28 cellular contexts compared by ENCODE assay signal in the genomic region with DNA sequence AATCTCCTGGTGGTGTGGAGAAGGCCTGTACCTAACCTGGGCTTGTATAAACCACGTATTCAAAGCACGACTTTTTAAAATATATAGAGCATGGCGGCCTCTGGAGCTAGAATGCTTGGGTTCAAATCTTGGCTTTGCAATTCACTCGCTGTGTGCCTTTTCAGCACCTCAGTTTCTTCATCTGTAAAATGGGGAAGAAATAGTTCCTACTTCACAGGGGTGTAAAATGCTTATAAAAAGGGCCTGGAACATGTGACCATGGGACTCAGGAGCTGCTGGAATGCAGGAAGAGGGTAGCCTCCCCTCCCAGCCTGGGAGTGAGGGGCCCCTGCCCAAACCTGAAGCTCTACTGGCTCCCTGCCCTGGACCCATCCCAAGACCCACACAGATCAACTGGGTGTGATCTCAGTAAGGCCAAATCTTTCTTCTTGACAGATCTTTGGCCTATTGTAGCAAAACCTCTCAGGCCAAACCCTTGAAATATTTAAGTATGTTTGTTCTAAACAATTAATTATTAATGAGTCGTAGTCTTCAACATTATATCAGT.
A peak's percentile ranks its signal among the peaks of the same experiment; 100 is the strongest.
DNase-seq lines count a peak whose midpoint lies in the region; ATAC-seq, FAIRE-seq and TF ChIP-seq lines count a peak whose summit lies in the region.
"Had no signal": no experiment of that assay in that cellular context is flagged by ENCODE, and none has a peak within 500 bp of the region (broad histone marks: within the 10 kb centered on the region; RNA-seq: fewer than 3 reads in every experiment).

No MANE protein-coding gene starts in this region.

- peak overlapping the region in 2 of 3 experiments; percentile 65 to 86 for H3K27ac Mint-ChIP-seq in nephron
- H3K27ac Mint-ChIP-seq: CD4-positive, alpha-beta T cell; IgD-negative memory B cell had no signal

- TF ChIP-seq POLR2A in A549 (IDR thresholded peaks at IDR 0.05; ENCODE audit: low read length): no peak
- TF ChIP-seq POLR2A in K562 (conservative IDR thresholded peaks at IDR 0.05): no peak

- DNase-seq in A549 (ENCODE audit: low read depth in 1 of 2, low spot score in 1 of 2) (peak in 1 of 2 experiments; percentile 61), NCI-H446 treated with DMSO at 0.1 percent for 48 hours (lab: John Stamatoyannopoulos, UW) (peak; percentile 29), K562 (ENCODE audit: extremely low read depth in 1 of 4, low spot score in 3 of 4) (no peak), NCI-H2107 treated with DMSO at 0.1 percent for 48 hours (lab: John Stamatoyannopoulos, UW; ENCODE audit: unreplicated experiment) (no peak), RCC 7860 (ENCODE audit: low spot score) (no peak)
- DNase-seq: 8988T; CD4-positive, alpha-beta T cell; NCI-H1092; NCI-H1417 treated with DMSO at 0.1 percent for 48 hours; NCI-H187; NCI-H2081 treated with DMSO at 0.1 percent for 48 hours; NCI-H526; NCI-H82; NK-92 treated with Interleukin-12 subunit alpha and Interleukin-12 subunit beta, amount 100 ng/mL, for 24 hours; PC-9; Right ventricle myocardium superior; RPMI8226; SW 1271 had no signal

- H3K4me1 Mint-ChIP-seq in nephron: peaks cover 66% of the 10 kb centered on the region
- H3K4me1 Mint-ChIP-seq: IgD-negative memory B cell had no signal

- H3K9me1 ChIP-seq in K562 (ENCODE audit: control insufficient read depth, insufficient read depth, low read length): peaks cover 4% of the 10 kb centered on the region

- WGBS in A549 (ENCODE audit: missing lambda C conversion rate): 90% methylated on average over 5 of the region's 5 CpGs
- WGBS in K562 (ENCODE audit: insufficient coverage, low coverage, missing lambda C conversion rate): 0% methylated on average over 5 of the region's 5 CpGs

- TF ChIP-seq RAD21 in A549 (conservative IDR thresholded peaks at IDR 0.05 in 1 of 2, IDR thresholded peaks at IDR 0.05 in 1 of 2) (no peak), K562 (CRISPR knock-in tag; conservative IDR thresholded peaks at IDR 0.05 in 1 of 2, IDR thresholded peaks at IDR 0.05 in 1 of 2) (no peak)

- peaks cover 12 to 25% of the 10 kb centered on the region in 2 experiments for H3K27me3 ChIP-seq in K562 (ENCODE audit: control insufficient read depth in 2 of 2, insufficient read depth in 2 of 2, low read length in 2 of 2)
- H3K27me3 ChIP-seq: BLaER1 had no signal

- no peak overlapping the region for H3K4me3 Mint-ChIP-seq in nephron
- H3K4me3 Mint-ChIP-seq: CD4-positive, alpha-beta T cell; IgD-negative memory B cell had no signal

- H3K36me3 ChIP-seq in K562 (ENCODE audit: control insufficient read depth, insufficient read depth, low read length): no peaks in the 10 kb centered on the region
- H3K36me3 ChIP-seq: BLaER1 had no signal

- ATAC-seq in A549: no peak
- ATAC-seq in K562: no peak
- ATAC-seq in GM18868 (IDR thresholded peaks at IDR 0.05; ENCODE audit: unreplicated experiment): no peak
- no peak for ATAC-seq in GM21447 (IDR thresholded peaks at IDR 0.05; ENCODE audit: unreplicated experiment)
- ATAC-seq: GM12878, HCT116 had no signal

- POLR2A ChIA-PET in A549 (lab: Yijun Ruan, JAX): no interaction called here
- POLR2A ChIA-PET in K562 (lab: Yijun Ruan, JAX): interaction anchor here (0.5 kb wide), 1 partner anchor 432 kb away, joined by 4 read pairs; no protein-coding TSS in a partner anchor

- no peak overlapping the region for H3K9ac ChIP-seq in K562 (ENCODE audit: insufficient read depth in 1 of 2, low read depth in 2 of 2, low read length in 2 of 2)
- H3K9ac ChIP-seq: BLaER1 had no signal

- H3K27ac ChIP-seq in A549: peak overlapping the region; percentile 81 to 85
- H3K27ac ChIP-seq in K562 (ENCODE audit: extremely low read depth, low read depth, low read length): no peak overlapping the region
- H3K27ac ChIP-seq: BLaER1, HL-60, PC-9 had no signal

- no TSS peak for BruUV-seq in K562 (replicated peaks; lab: Mats Ljungman, UMichigan)

- in situ Hi-C loops in K562 (cut with MboI): no loop called here

- H3K9me3 ChIP-seq in A549 (no peaks in the 10 kb centered on the region), K562 (replicated peaks; ENCODE audit: control insufficient read depth, insufficient read depth, low read depth, low read length) (no peaks in the 10 kb centered on the region)
- H3K9me3 ChIP-seq: BLaER1 had no signal

- intact Hi-C loops in K562 (cut with micrococcal nuclease): no loop called here

- FAIRE-seq in A549 (lab: Jason Lieb, UNC) (no peak), K562 (lab: Jason Lieb, UNC) (no peak), RCC 7860 (lab: Jason Lieb, UNC) (no peak)
- FAIRE-seq: D721Med, G401.6, GM12878 had no signal

- H3K27me3 Mint-ChIP-seq in nephron (ENCODE audit: low read depth): peaks cover 9% of the 10 kb centered on the region
- H3K27me3 Mint-ChIP-seq: CD4-positive, alpha-beta T cell had no signal

- TF ChIP-seq CTCF in A549 (IDR thresholded peaks at IDR 0.05): no peak
- TF ChIP-seq CTCF in K562 (IDR thresholded peaks at IDR 0.05 in 2 of 3, conservative IDR thresholded peaks at IDR 0.05 in 1 of 3; ENCODE audit: insufficient read depth in 2 of 3, low read depth in 1 of 3, low read length in 3 of 3): no peak
- no peak for TF ChIP-seq CTCF in nephron (IDR thresholded peaks at IDR 0.05; ENCODE audit: unreplicated experiment in 3 of 3)

- H3K4me1 ChIP-seq in A549: peaks cover 71% of the 10 kb centered on the region
- no peaks in the 10 kb centered on the region for H3K4me1 ChIP-seq in K562 (replicated peaks in 1 of 2; ENCODE audit: control insufficient read depth in 2 of 2, insufficient read depth in 2 of 2, low read length in 2 of 2)

- H3K4me3 ChIP-seq in A549: no peak overlapping the region
- H3K4me3 ChIP-seq in K562: no peak overlapping the region
- H3K4me3 ChIP-seq: BLaER1, GM12878, PC-9 had no signal

- no peaks in the 10 kb centered on the region for H3K36me3 Mint-ChIP-seq in nephron (ENCODE audit: low read depth)
- H3K36me3 Mint-ChIP-seq: IgD-negative memory B cell had no signal

- CTCF ChIA-PET in A549 (lab: Yijun Ruan, JAX): interaction anchor here (0.6 to 1.4 kb wide), 4 partner anchors 12 to 19 kb away, joined by 3 to 5 read pairs (median 5); no protein-coding TSS in a partner anchor
- CTCF ChIA-PET in K562 (lab: Yijun Ruan, JAX; ENCODE audit: low intra/inter-chr PET ratio): no interaction called here

- H4K20me1 ChIP-seq in K562 (replicated peaks; ENCODE audit: control insufficient read depth, insufficient read depth, low read length): no peaks in the 10 kb centered on the region; the same call in 1 of the 2 replicates
- H4K20me1 ChIP-seq: BLaER1 had no signal

- no peaks in the 10 kb centered on the region for H3K79me2 ChIP-seq in K562 (ENCODE audit: control insufficient read depth, insufficient read depth, low read length)

- H3K4me2 ChIP-seq in A549 (peak overlapping the region; percentile 64), K562 (ENCODE audit: insufficient read depth, low read length) (no peak overlapping the region)
- H3K4me2 ChIP-seq: BLaER1, PC-9 had no signal

- H2AFZ ChIP-seq in K562 (ENCODE audit: low read depth, low read length): no peak overlapping the region
- H2AFZ ChIP-seq: PC-9 had no signal

- H3K9me3 Mint-ChIP-seq in nephron: peaks cover 6% of the 10 kb centered on the region
- H3K9me3 Mint-ChIP-seq: CD4-positive, alpha-beta T cell; IgD-negative memory B cell had no signal

- TF ChIP-seq EP300 in A549 (IDR thresholded peaks at IDR 0.05) (no peak), K562 (IDR thresholded peaks at IDR 0.05; ENCODE audit: low read length) (no peak)

TF ChIP-seq in A549, 52 proteins besides CTCF, POLR2A, EP300 and RAD21:
- TF ChIP-seq CHD2 (IDR thresholded peaks at IDR 0.05; ENCODE audit: low read length, partially characterized antibody): no peak
- TF ChIP-seq HDAC2 (IDR thresholded peaks at IDR 0.05): peak; percentile 91
- TF ChIP-seq CBX2 (IDR thresholded peaks at IDR 0.05; ENCODE audit: borderline replicate concordance, low read depth): no peak
- TF ChIP-seq, protein P1, sequence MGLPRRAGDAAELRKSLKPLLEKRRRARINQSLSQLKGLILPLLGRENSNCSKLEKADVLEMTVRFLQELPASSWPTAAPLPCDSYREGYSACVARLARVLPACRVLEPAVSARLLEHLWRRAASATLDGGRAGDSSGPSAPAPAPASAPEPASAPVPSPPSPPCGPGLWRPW (IDR thresholded peaks at IDR 0.05): no peak
- peak; percentile 98 for TF ChIP-seq KDM1A (IDR thresholded peaks at IDR 0.05; ENCODE audit: low read depth)
- peak; percentile 86; the same call in 1 of the 2 replicates for TF ChIP-seq CHD4 (IDR thresholded peaks at IDR 0.05; ENCODE audit: borderline replicate concordance)

TF ChIP-seq in K562, 482 proteins besides CTCF, POLR2A, EP300 and RAD21:
- TF ChIP-seq RBM25 (IDR thresholded peaks at IDR 0.05; ENCODE audit: low read depth, low read length, severe bottlenecking): peak; percentile 54
- TF ChIP-seq NR1H2 (CRISPR knock-in tag; IDR thresholded peaks at IDR 0.05): no peak
- no peak for TF ChIP-seq SRF (CRISPR knock-in tag; IDR thresholded peaks at IDR 0.05)
- no peak for TF ChIP-seq NFIC (IDR thresholded peaks at IDR 0.05)
- TF ChIP-seq, protein P2, sequence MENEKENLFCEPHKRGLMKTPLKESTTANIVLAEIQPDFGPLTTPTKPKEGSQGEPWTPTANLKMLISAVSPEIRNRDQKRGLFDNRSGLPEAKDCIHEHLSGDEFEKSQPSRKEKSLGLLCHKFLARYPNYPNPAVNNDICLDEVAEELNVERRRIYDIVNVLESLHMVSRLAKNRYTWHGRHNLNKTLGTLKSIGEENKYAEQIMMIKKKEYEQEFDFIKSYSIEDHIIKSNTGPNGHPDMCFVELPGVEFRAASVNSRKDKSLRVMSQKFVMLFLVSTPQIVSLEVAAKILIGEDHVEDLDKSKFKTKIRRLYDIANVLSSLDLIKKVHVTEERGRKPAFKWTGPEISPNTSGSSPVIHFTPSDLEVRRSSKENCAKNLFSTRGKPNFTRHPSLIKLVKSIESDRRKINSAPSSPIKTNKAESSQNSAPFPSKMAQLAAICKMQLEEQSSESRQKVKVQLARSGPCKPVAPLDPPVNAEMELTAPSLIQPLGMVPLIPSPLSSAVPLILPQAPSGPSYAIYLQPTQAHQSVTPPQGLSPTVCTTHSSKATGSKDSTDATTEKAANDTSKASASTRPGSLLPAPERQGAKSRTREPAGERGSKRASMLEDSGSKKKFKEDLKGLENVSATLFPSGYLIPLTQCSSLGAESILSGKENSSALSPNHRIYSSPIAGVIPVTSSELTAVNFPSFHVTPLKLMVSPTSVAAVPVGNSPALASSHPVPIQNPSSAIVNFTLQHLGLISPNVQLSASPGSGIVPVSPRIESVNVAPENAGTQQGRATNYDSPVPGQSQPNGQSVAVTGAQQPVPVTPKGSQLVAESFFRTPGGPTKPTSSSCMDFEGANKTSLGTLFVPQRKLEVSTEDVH (IDR thresholded peaks at IDR 0.05; ENCODE audit: low read depth, partially characterized antibody): no peak
- no peak for TF ChIP-seq FOSL1 (tag; conservative IDR thresholded peaks at IDR 0.05)
